Comparison of ENCODE assay signal across 33 cellular contexts in the genomic region with DNA sequence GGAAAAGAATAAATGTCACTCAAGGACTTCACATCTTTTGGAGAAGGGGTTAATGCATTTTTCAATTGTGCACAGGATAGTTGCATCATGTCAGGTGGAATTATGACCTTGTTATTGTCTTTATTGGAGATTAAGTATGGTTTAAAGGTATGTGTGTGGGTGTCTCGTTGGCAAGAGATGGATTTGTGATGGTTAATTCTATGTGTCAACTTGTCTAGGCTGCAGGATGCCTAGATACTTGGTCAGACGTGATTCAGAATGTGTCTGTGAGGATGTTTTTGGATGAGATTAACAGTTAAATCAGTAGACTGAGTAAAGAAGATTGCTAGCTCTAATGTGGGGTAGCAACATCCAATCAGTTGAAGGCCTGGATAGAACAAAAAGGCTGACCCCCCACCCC. TPM values are rescaled to one million over a fixed set of nuclear protein-coding genes. Genes with fewer than 3 reads are reported as not detected.
DNase-seq lines count a peak whose midpoint lies in the region; FAIRE-seq and TF ChIP-seq lines count a peak whose summit lies in the region.
"Had no signal": no experiment of that assay in that cellular context is flagged by ENCODE, and none has a peak within 500 bp of the region (broad histone marks: within the 10 kb centered on the region; RNA-seq: fewer than 3 reads in every experiment).

No MANE protein-coding gene starts in this region.

- TF ChIP-seq CTCF in MCF 10A (IDR thresholded peaks at IDR 0.05; ENCODE audit: unreplicated experiment) (no peak), breast epithelium (IDR thresholded peaks at IDR 0.05) (no peak), astrocyte (IDR thresholded peaks at IDR 0.05; ENCODE audit: insufficient read depth, low read depth, low read length) (no peak), foreskin fibroblast (IDR thresholded peaks at IDR 0.05; ENCODE audit: low read depth, low read length) (no peak)

- DNase-seq in MCF 10A (ENCODE audit: unreplicated experiment) (peak; percentile 65), breast epithelium (ENCODE audit: low spot score in 2 of 2) (no peak), astrocyte (ENCODE audit: low read depth) (peak; percentile 84), foreskin fibroblast (peak; percentile 40 to 62), NOMO-1 treated with dmso at 0.1 percent for 144 hours (lab: John Stamatoyannopoulos, UW; ENCODE audit: unreplicated experiment) (no peak)
- no peak for DNase-seq in NK-92 treated with Interleukin-12 subunit alpha and Interleukin-12 subunit beta, amount 100 ng/mL, for 24 hours (lab: John Stamatoyannopoulos, UW)
- DNase-seq in CD8-positive, alpha-beta memory T cell = no peak
- DNase-seq in activated CD4-positive, alpha-beta T cell treated with anti-CD3 and anti-CD28 coated beads, Interleukin-2, amount 50 U/mL, for 1 hour = no peak
- DNase-seq: activated naive CD8-positive, alpha-beta T cell treated with anti-CD3 and anti-CD28 coated beads, Interleukin-2, amount 50 U/mL, for 24 hours; activated T-cell treated with anti-CD3 and anti-CD28 coated beads, Interleukin-2, amount 50 U/mL, for 24 hours; effector CD8-positive, alpha-beta T cell; erythroblast; GF-D8; hippocampal formation; KG1; left lung; naive thymus-derived CD4-positive, alpha-beta T cell; NCI-H1417 treated with DMSO at 0.1 percent for 48 hours; NCI-H2081 treated with DMSO at 0.1 percent for 48 hours; NCI-H446; NCI-H774; occipital lobe; T-helper 2 cell had no signal

- H3K27me3 ChIP-seq in breast epithelium = peaks cover 0 to 80% of the 10 kb centered on the region in 2 donors
- no peaks in the 10 kb centered on the region for H3K27me3 ChIP-seq in astrocyte (ENCODE audit: insufficient read depth, low read length)
- no peaks in the 10 kb centered on the region for H3K27me3 ChIP-seq in CD8-positive, alpha-beta memory T cell (ENCODE audit: insufficient read depth, low read length, poor library complexity, severe bottlenecking)
- H3K27me3 ChIP-seq: gastroesophageal sphincter, left lung, vagina had no signal

- H3K4me3 Mint-ChIP-seq in MCF 10A (ENCODE audit: unreplicated experiment) (no peak overlapping the region), astrocyte (ENCODE audit: unreplicated experiment) (no peak overlapping the region)
- H3K4me3 Mint-ChIP-seq in CD8-positive, alpha-beta memory T cell = no peak overlapping the region
- H3K4me3 Mint-ChIP-seq: activated naive CD8-positive, alpha-beta T cell treated with anti-CD3 and anti-CD28 coated beads, Interleukin-2, amount 50 U/mL, for 24 hours; activated T-cell treated with anti-CD3 and anti-CD28 coated beads, Interleukin-2, amount 50 U/mL, for 24 hours; B cell; mesothelial cell of epicardium; naive thymus-derived CD4-positive, alpha-beta T cell; stimulated activated naive CD8-positive, alpha-beta T cell treated with anti-CD3 and anti-CD28 coated beads, Interleukin-15, Interleukin-2, amounts not matched to agents 100 ng/mL and 50 ng/mL, for 24 hours had no signal

- H3K9me3 ChIP-seq in breast epithelium (no peaks in the 10 kb centered on the region), astrocyte (ENCODE audit: insufficient read depth, low read depth, low read length) (no peaks in the 10 kb centered on the region)
- H3K9me3 ChIP-seq in CD8-positive, alpha-beta memory T cell (ENCODE audit: low read length) = no peaks in the 10 kb centered on the region
- H3K9me3 ChIP-seq: gastroesophageal sphincter, HAP-1, left lung, vagina had no signal

- no peaks in the 10 kb centered on the region for H3K36me3 ChIP-seq in breast epithelium
- H3K36me3 ChIP-seq in astrocyte (ENCODE audit: insufficient read depth, low read length) = no peaks in the 10 kb centered on the region
- H3K36me3 ChIP-seq in CD8-positive, alpha-beta memory T cell (ENCODE audit: insufficient read depth, low read length) = no peaks in the 10 kb centered on the region
- H3K36me3 ChIP-seq: gastroesophageal sphincter, HAP-1, left lung, vagina had no signal

- CTCF ChIA-PET in MCF 10A (lab: Yijun Ruan, JAX) = interaction anchor here (0.7 to 1.5 kb wide), 5 partner anchors 11 to 158 kb away, joined by 3 to 6 read pairs (median 4); no protein-coding TSS in a partner anchor
- CTCF ChIA-PET in CD8-positive, alpha-beta memory T cell (lab: Charles Lee) = no interaction called here

- no peak overlapping the region for H2AFZ ChIP-seq in astrocyte (ENCODE audit: low read depth, low read length)

- no peaks in the 10 kb centered on the region for H4K20me1 ChIP-seq in astrocyte (ENCODE audit: insufficient read depth, low read length)

- H3K27me3 Mint-ChIP-seq in MCF 10A (ENCODE audit: insufficient read depth, unreplicated experiment) (peaks cover 58% of the 10 kb centered on the region), astrocyte (ENCODE audit: low read depth, unreplicated experiment) (peaks cover 16% of the 10 kb centered on the region)
- H3K27me3 Mint-ChIP-seq in CD8-positive, alpha-beta memory T cell = peaks cover 11 to 32% of the 10 kb centered on the region in 2 donors
- H3K27me3 Mint-ChIP-seq: B cell had no signal

- H3K36me3 Mint-ChIP-seq in MCF 10A (ENCODE audit: insufficient read depth, unreplicated experiment) = no peaks in the 10 kb centered on the region
- H3K36me3 Mint-ChIP-seq in astrocyte (ENCODE audit: low read depth, unreplicated experiment) = no peaks in the 10 kb centered on the region
- H3K36me3 Mint-ChIP-seq in CD8-positive, alpha-beta memory T cell = no peaks in the 10 kb centered on the region
- H3K36me3 Mint-ChIP-seq: mesothelial cell of epicardium; naive thymus-derived CD4-positive, alpha-beta T cell had no signal

- H3K27ac ChIP-seq in breast epithelium = no peak overlapping the region
- peak overlapping the region; percentile 61 for H3K27ac ChIP-seq in astrocyte (ENCODE audit: low read depth, low read length)
- no peak overlapping the region for H3K27ac ChIP-seq in CD8-positive, alpha-beta memory T cell (ENCODE audit: low read depth, low read length)
- H3K27ac ChIP-seq: 22Rv1, gastroesophageal sphincter, left lung, vagina had no signal

- BruUV-seq in MCF 10A (replicated peaks; lab: Mats Ljungman, UMichigan) = no TSS peak

- H3K4me2 ChIP-seq in astrocyte (ENCODE audit: low read length) = peak overlapping the region; percentile 44

- H3K9me3 Mint-ChIP-seq in MCF 10A (ENCODE audit: unreplicated experiment) = no peaks in the 10 kb centered on the region
- no peaks in the 10 kb centered on the region for H3K9me3 Mint-ChIP-seq in astrocyte (ENCODE audit: unreplicated experiment)
- no peaks in the 10 kb centered on the region for H3K9me3 Mint-ChIP-seq in CD8-positive, alpha-beta memory T cell
- H3K9me3 Mint-ChIP-seq: activated naive CD8-positive, alpha-beta T cell treated with anti-CD3 and anti-CD28 coated beads, Interleukin-2, amount 50 U/mL, for 24 hours; activated T-cell treated with anti-CD3 and anti-CD28 coated beads, Interleukin-2, amount 50 U/mL, for 24 hours; naive thymus-derived CD4-positive, alpha-beta T cell; stimulated activated naive CD8-positive, alpha-beta T cell treated with anti-CD3 and anti-CD28 coated beads, Interleukin-15, Interleukin-2, amounts not matched to agents 100 ng/mL and 50 ng/mL, for 24 hours had no signal

- H3K4me3 ChIP-seq in breast epithelium (no peak overlapping the region), astrocyte (ENCODE audit: insufficient read depth, low read depth, low read length) (no peak overlapping the region), foreskin fibroblast (ENCODE audit: low read depth in 1 of 2, low read length in 2 of 2) (no peak overlapping the region)
- H3K4me3 ChIP-seq in CD8-positive, alpha-beta memory T cell (ENCODE audit: low read length) = no peak overlapping the region
- H3K4me3 ChIP-seq: gastroesophageal sphincter, HAP-1, left lung, vagina had no signal

- intact Hi-C loops in MCF 10A (cut with micrococcal nuclease) = no loop called here
- intact Hi-C loops in breast epithelium (cut with DNase I; ENCODE audit: low total_unique reads) = no loop called here

- H3K9ac ChIP-seq in astrocyte (ENCODE audit: low read length) = no peak overlapping the region

- no peaks in the 10 kb centered on the region for H3K79me2 ChIP-seq in astrocyte (ENCODE audit: insufficient read depth, low read length)

- peak; percentile 95 for FAIRE-seq in astrocyte (lab: Jason Lieb, UNC)
- FAIRE-seq: colon, GM19239, HTR-8/SVneo had no signal

- H3K27ac Mint-ChIP-seq in MCF 10A (ENCODE audit: low read depth, unreplicated experiment) (no peak overlapping the region), astrocyte (ENCODE audit: unreplicated experiment) (peak overlapping the region; percentile 58)
- no peak overlapping the region for H3K27ac Mint-ChIP-seq in CD8-positive, alpha-beta memory T cell
- H3K27ac Mint-ChIP-seq: activated naive CD8-positive, alpha-beta T cell treated with anti-CD3 and anti-CD28 coated beads, Interleukin-2, amount 50 U/mL, for 24 hours; activated T-cell treated with anti-CD3 and anti-CD28 coated beads, Interleukin-2, amount 50 U/mL, for 24 hours; B cell; mesothelial cell of epicardium; naive thymus-derived CD4-positive, alpha-beta T cell; stimulated activated naive CD8-positive, alpha-beta T cell treated with anti-CD3 and anti-CD28 coated beads, Interleukin-15, Interleukin-2, amounts not matched to agents 100 ng/mL and 50 ng/mL, for 24 hours had no signal

- peaks cover 10% of the 10 kb centered on the region for H3K4me1 Mint-ChIP-seq in MCF 10A (ENCODE audit: insufficient read depth, unreplicated experiment)
- H3K4me1 Mint-ChIP-seq in astrocyte (ENCODE audit: low read depth, unreplicated experiment) = peaks cover 2% of the 10 kb centered on the region
- H3K4me1 Mint-ChIP-seq in CD8-positive, alpha-beta memory T cell = peaks cover 2 to 4% (median 3%) of the 10 kb centered on the region in 3 donors
- H3K4me1 Mint-ChIP-seq: activated naive CD8-positive, alpha-beta T cell treated with anti-CD3 and anti-CD28 coated beads, Interleukin-2, amount 50 U/mL, for 24 hours; mesothelial cell of epicardium had no signal

- POLR2A ChIA-PET in MCF 10A (lab: Yijun Ruan, JAX) = interaction anchor here (0.6 to 1.7 kb wide), 2 partner anchors 36 to 193 kb away, joined by 3 read pairs; no protein-coding TSS in a partner anchor
- POLR2A ChIA-PET in CD8-positive, alpha-beta memory T cell (lab: Charles Lee) = no interaction called here

- no peak for TF ChIP-seq POLR2A in breast epithelium (IDR thresholded peaks at IDR 0.05)

- H3K4me1 ChIP-seq in breast epithelium (no peaks in the 10 kb centered on the region), astrocyte (ENCODE audit: insufficient read depth, low read length) (peaks cover 5% of the 10 kb centered on the region)
- no peaks in the 10 kb centered on the region for H3K4me1 ChIP-seq in CD8-positive, alpha-beta memory T cell (ENCODE audit: insufficient read depth, low read length)
- H3K4me1 ChIP-seq: gastroesophageal sphincter, HAP-1, left lung, vagina had no signal

RNA-seq across cellular contexts. Expression of gene HSD17B10, which starts 42.2 kb away (rescaled TPM):
- 113 and 115 TPM in 2 replicates for total RNA-seq in MCF 10A (2022)
- total RNA-seq in breast epithelium = 10 to 100 TPM; 64.8 to 77.7 (median 68.8) TPM
- 87.4 and 96.8 TPM in 2 replicates for total RNA-seq in astrocyte
- total RNA-seq in CD8-positive, alpha-beta memory T cell = 100 to 1,000 TPM; 150 to 155 TPM
- polyA plus RNA-seq in CD8-positive, alpha-beta memory T cell = 151 TPM

RNA-seq across cellular contexts. Expression of gene RIBC1, which starts 53.7 kb away (rescaled TPM):
- total RNA-seq in MCF 10A (2022) (0.82 and 1.0 TPM in 2 replicates), breast epithelium (1 to 10 TPM; 2.0 to 2.9 (median 2.1) TPM), astrocyte (0.34 and 0.46 TPM in 2 replicates)
- 1 to 10 TPM; 1.2 TPM for total RNA-seq in CD8-positive, alpha-beta memory T cell
- polyA plus RNA-seq in CD8-positive, alpha-beta memory T cell = 0.26 TPM
- total RNA-seq: vagina had no signal

RNA-seq across cellular contexts. Expression of gene SMC1A, which starts 53.9 kb away (rescaled TPM):
- 89.6 and 94.7 TPM in 2 replicates for total RNA-seq in MCF 10A (2022)
- 10 to 100 TPM; 25.3 to 38.3 (median 34.1) TPM for total RNA-seq in breast epithelium
- total RNA-seq in astrocyte = 31.9 and 33.3 TPM in 2 replicates
- 100 to 1,000 TPM; 143 to 158 TPM for total RNA-seq in CD8-positive, alpha-beta memory T cell
- 79.1 TPM for polyA plus RNA-seq in CD8-positive, alpha-beta memory T cell

Comparison
In these comparisons a context has a peak if more than half of its experiments do, and no peak if none do; other contexts are left out.
1. DNase-seq: peak in MCF 10A (single experiment), astrocyte (single experiment) and foreskin fibroblast (2 of 2); none in breast epithelium (0 of 2), NK-92 treated with Interleukin-12 subunit alpha and Interleukin-12 subunit beta, amount 100 ng/mL, for 24 hours (single experiment), CD8-positive, alpha-beta memory T cell (0 of 5), activated CD4-positive, alpha-beta T cell treated with anti-CD3 and anti-CD28 coated beads, Interleukin-2, amount 50 U/mL, for 1 hour (single experiment) and NOMO-1 treated with dmso at 0.1 percent for 144 hours (single experiment).